ENCODE assay signal across 8 cellular contexts in the genomic region with DNA sequence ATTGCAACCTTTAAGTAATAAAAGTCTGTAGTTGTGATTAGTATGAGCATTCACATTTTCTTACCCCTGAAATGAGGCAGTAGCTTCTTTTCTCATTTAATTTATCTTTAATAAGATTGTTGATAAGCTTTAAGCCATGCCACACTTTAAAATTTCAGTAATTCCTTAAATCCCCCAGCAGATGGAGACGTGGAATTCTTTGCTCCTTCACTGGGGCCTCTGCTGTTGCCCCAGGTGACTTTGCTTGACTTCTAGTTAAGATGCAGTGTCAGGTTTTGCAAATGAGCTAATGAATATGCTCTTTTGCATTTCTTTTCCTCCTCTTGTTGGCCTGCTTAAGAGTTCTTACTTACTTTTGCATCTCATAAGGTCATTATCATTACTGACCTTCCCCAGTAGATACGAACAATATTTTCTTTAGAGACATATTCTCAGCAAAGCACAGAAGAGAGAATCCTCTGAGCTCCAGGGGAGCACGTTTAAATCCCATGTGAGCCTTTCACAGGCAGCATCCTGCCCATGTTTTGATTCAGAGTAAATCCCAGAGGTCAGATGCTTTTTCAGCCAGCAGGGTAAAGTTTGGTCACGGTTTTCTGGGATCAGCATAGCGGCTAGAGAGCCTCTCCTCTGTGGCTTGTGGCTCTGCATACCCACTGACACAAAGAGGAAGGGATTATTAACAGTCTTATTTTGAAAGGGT.
A peak's percentile ranks its signal among the peaks of the same experiment; 100 is the strongest.
DNase-seq lines count a peak whose midpoint lies in the region; ATAC-seq, FAIRE-seq and TF ChIP-seq lines count a peak whose summit lies in the region.

No MANE protein-coding gene starts in this region.

- peak overlapping the region; percentile 50 to 77 for H3K27ac ChIP-seq in A549
- H3K27ac ChIP-seq in left ventricle myocardium inferior (replicated peaks) = peak overlapping the region; percentile 57
- no peak overlapping the region for H3K27ac ChIP-seq in testis

- intact Hi-C loops in left ventricle myocardium inferior (cut with micrococcal nuclease) (no loop called here), testis (cut with DNase I; ENCODE audit: low total_unique reads) (no loop called here)

- CTCF ChIA-PET in A549 (lab: Yijun Ruan, JAX) = interaction anchor here (0.6 to 2.1 kb wide), 28 partner anchors 10 to 691 kb away, joined by 3 to 11 read pairs (median 3); no protein-coding TSS in a partner anchor
- CTCF ChIA-PET in HEK293T (lab: Yijun Ruan, JAX) = interaction anchor here (0.7 to 1.3 kb wide), 4 partner anchors 16 to 599 kb away, joined by 3 read pairs; no protein-coding TSS in a partner anchor

- TF ChIP-seq CTCF in A549 (IDR thresholded peaks at IDR 0.05) (peak; percentile 56), left ventricle myocardium inferior (IDR thresholded peaks at IDR 0.05; ENCODE audit: borderline replicate concordance) (peak; percentile 62), testis (IDR thresholded peaks at IDR 0.05) (peak; percentile 18 to 46 (median 25))

- no peaks in the 10 kb centered on the region for H3K9me3 ChIP-seq in A549
- H3K9me3 ChIP-seq in left ventricle myocardium inferior (replicated peaks) = no peaks in the 10 kb centered on the region
- no peaks in the 10 kb centered on the region for H3K9me3 ChIP-seq in testis

- POLR2A ChIA-PET in A549 (lab: Yijun Ruan, JAX) (interaction anchor here (2.0 kb wide), 1 partner anchor 88 kb away, joined by 5 read pairs; no protein-coding TSS in a partner anchor), HEK293T (lab: Yijun Ruan, JAX) (no interaction called here)

- H3K4me1 ChIP-seq in A549 (peaks cover 57% of the 10 kb centered on the region), left ventricle myocardium inferior (peaks cover 55% of the 10 kb centered on the region), testis (no peaks in the 10 kb centered on the region)

- no peak for TF ChIP-seq EP300 in A549 (IDR thresholded peaks at IDR 0.05)

- H3K27me3 ChIP-seq in left ventricle myocardium inferior (ENCODE audit: low read depth) = no peaks in the 10 kb centered on the region
- H3K27me3 ChIP-seq in testis = no peaks in the 10 kb centered on the region

- DNase-seq in A549 (ENCODE audit: low read depth in 1 of 2, low spot score in 1 of 2) = peak; percentile 33 to 63
- DNase-seq in HEK293T (ENCODE audit: extremely low spot score) = peak; percentile 29
- peak; percentile 40 for DNase-seq in SK-N-DZ (ENCODE audit: low spot score)
- no peak for DNase-seq in left ventricle myocardium inferior
- no peak for DNase-seq in testis
- DNase-seq in activated CD8-positive, alpha-beta memory T cell treated with anti-CD3 and anti-CD28 coated beads for 24 hours = no peak

- peak; percentile 67 to 72 for TF ChIP-seq RAD21 in A549 (conservative IDR thresholded peaks at IDR 0.05 in 1 of 2, IDR thresholded peaks at IDR 0.05 in 1 of 2)

- no peak for TF ChIP-seq POLR2A in A549 (IDR thresholded peaks at IDR 0.05; ENCODE audit: low read length)
- no peak for TF ChIP-seq POLR2A in testis (IDR thresholded peaks at IDR 0.05)

- H3K4me3 ChIP-seq in A549 (no peak overlapping the region), left ventricle myocardium inferior (no peak overlapping the region), testis (no peak overlapping the region)

- H3K36me3 ChIP-seq in left ventricle myocardium inferior = no peaks in the 10 kb centered on the region
- H3K36me3 ChIP-seq in testis (ENCODE audit: low read depth, missing control alignments) = no peaks in the 10 kb centered on the region

- H3K4me2 ChIP-seq in A549 = peak overlapping the region; percentile 6

- WGBS in A549 (ENCODE audit: missing lambda C conversion rate) = 54% methylated on average over 5 of the region's 5 CpGs
- 64 to 77% methylated on average over 5 of the region's 5 CpGs for WGBS in testis, 2 donors

- no peak for FAIRE-seq in A549 (lab: Jason Lieb, UNC)

- ATAC-seq in A549 (peak; percentile 54 to 87; a peak in 3 of 6 replicates), HG03139 (IDR thresholded peaks at IDR 0.05; ENCODE audit: unreplicated experiment) (no peak), GM18861 (IDR thresholded peaks at IDR 0.05; ENCODE audit: unreplicated experiment) (no peak)

TF ChIP-seq in A549, 52 proteins besides CTCF, POLR2A, EP300 and RAD21:
- TF ChIP-seq SMC3 (IDR thresholded peaks at IDR 0.05) (peak; percentile 72), MAX (IDR thresholded peaks at IDR 0.05) (no peak)
TF ChIP-seq in A549: peak in this region for 1.

TF ChIP-seq in HEK293T, 16 proteins besides CTCF, POLR2A, EP300 and RAD21:
- TF ChIP-seq LEF1 (IDR thresholded peaks at IDR 0.05; ENCODE audit: borderline replicate concordance) (no peak), TARDBP (IDR thresholded peaks at IDR 0.05) (no peak), FOXM1 (IDR thresholded peaks at IDR 0.05; ENCODE audit: borderline replicate concordance) (no peak), L3MBTL2 (conservative IDR thresholded peaks at IDR 0.05) (no peak), SP1 (IDR thresholded peaks at IDR 0.05) (no peak), ELF4 (IDR thresholded peaks at IDR 0.05) (no peak), FOXA1 (IDR thresholded peaks at IDR 0.05) (no peak), SUZ12 (IDR thresholded peaks at IDR 0.05) (no peak), ARNT (IDR thresholded peaks at IDR 0.05) (no peak), FOXK2 (IDR thresholded peaks at IDR 0.05) (no peak)

Comparison
In these comparisons a context has a peak if more than half of its experiments do, and no peak if none do; other contexts are left out.
1. ATAC-seq: peak in A549 (2 of 2); none in HG03139 (single experiment) and GM18861 (single experiment).
2. DNase-seq: peak in A549 (2 of 2), HEK293T (single experiment) and SK-N-DZ (single experiment); none in left ventricle myocardium inferior (single experiment), testis (single experiment) and activated CD8-positive, alpha-beta memory T cell treated with anti-CD3 and anti-CD28 coated beads for 24 hours (single experiment).
3. H3K27ac ChIP-seq: peak in A549 (2 of 2) and left ventricle myocardium inferior (single experiment); none in testis (0 of 2).
4. Peak in every context shown above with its lines, with median percentiles within 50 percentile points of each other: CTCF ChIP-seq.